Comparison of ENCODE assay signal across 21 cellular contexts in genomic region chr6:163252132-163252729, GRCh38.
"Had no signal": no experiment of that assay in that cellular context is flagged by ENCODE, and none has a peak within 500 bp of the region (broad histone marks: within the 10 kb centered on the region; RNA-seq: fewer than 3 reads in every experiment).

No MANE protein-coding gene starts in this region.

- H3K27ac ChIP-seq: brain microvascular endothelial cell, gastrocnemius medialis, hepatocyte, prostate gland, sigmoid colon, spleen, tibial artery, vagina had no signal

- H3K9me3 Mint-ChIP-seq: activated B cell treated with CpG ODN at 0.5 μM for 24 hours, nephron had no signal

- H3K4me3 ChIP-seq: gastrocnemius medialis, hepatocyte, prostate gland, sigmoid colon, spleen, tibial artery, vagina had no signal

- H3K4me1 Mint-ChIP-seq: activated B cell treated with CpG ODN at 0.5 μM for 24 hours had no signal

- H3K4me1 ChIP-seq: prostate gland, sigmoid colon, tibial artery, vagina had no signal

- H3K36me3 Mint-ChIP-seq: activated naive CD8-positive, alpha-beta T cell had no signal

- H3K27me3 ChIP-seq: brain microvascular endothelial cell, gastrocnemius medialis, hepatocyte, sigmoid colon, tibial artery, vagina had no signal

- H3K36me3 ChIP-seq: brain microvascular endothelial cell, gastrocnemius medialis, prostate gland, sigmoid colon, spleen, tibial artery, vagina had no signal

- H3K4me3 Mint-ChIP-seq: activated B cell treated with CpG ODN at 0.5 μM for 24 hours; activated CD8-positive, alpha-beta T cell treated with anti-CD3 and anti-CD28 coated beads, Interleukin-2, amount 10 ng/mL, durations not matched to agents 7 days and 5 days; activated naive CD8-positive, alpha-beta T cell; nephron; T-helper 17 cell had no signal

- ATAC-seq: activated CD8-positive, alpha-beta T cell treated with anti-CD3 and anti-CD28 coated beads, Interleukin-2, amount 10 ng/mL, durations not matched to agents 7 days and 5 days; gastrocnemius medialis; T-helper 17 cell had no signal

- H3K9me3 ChIP-seq: gastrocnemius medialis, prostate gland, spleen, tibial artery, vagina had no signal

- DNase-seq: activated B cell treated with CpG ODN at 0.5 μM for 24 hours; activated CD4-positive, alpha-beta T cell treated with anti-CD3 and anti-CD28 coated beads for 48 hours; activated CD8-positive, alpha-beta memory T cell treated with anti-CD3 and anti-CD28 coated beads, Interleukin-2, amount 50 U/mL, for 4 hours; activated CD8-positive, alpha-beta T cell treated with anti-CD3 and anti-CD28 coated beads, Interleukin-2, amount 10 ng/mL, durations not matched to agents 7 days and 5 days; activated gamma-delta T cell treated with Interleukin-2 at 50 U/mL for 16 hours; activated T-cell treated with anti-CD3 and anti-CD28 coated beads, Interleukin-2, amount 50 U/mL, for 48 hours; amniotic stem cell; brain microvascular endothelial cell; cerebellar nuclear complex; dermis blood vessel endothelial cell; gastrocnemius medialis; sigmoid colon; spleen; stimulated activated CD4-positive, alpha-beta T cell treated with anti-CD3 and anti-CD28 coated beads, Interleukin-1b, Interleukin-23, amount 100 ng/mL, for 48 hours; T-helper 17 cell; tibial artery had no signal

- H3K27ac Mint-ChIP-seq: activated B cell treated with CpG ODN at 0.5 μM for 24 hours; activated CD8-positive, alpha-beta T cell treated with anti-CD3 and anti-CD28 coated beads, Interleukin-2, amount 10 ng/mL, durations not matched to agents 7 days and 5 days; activated naive CD8-positive, alpha-beta T cell; T-helper 17 cell had no signal
